Comparison of ENCODE assay signal across 20 cellular contexts in the genomic region with DNA sequence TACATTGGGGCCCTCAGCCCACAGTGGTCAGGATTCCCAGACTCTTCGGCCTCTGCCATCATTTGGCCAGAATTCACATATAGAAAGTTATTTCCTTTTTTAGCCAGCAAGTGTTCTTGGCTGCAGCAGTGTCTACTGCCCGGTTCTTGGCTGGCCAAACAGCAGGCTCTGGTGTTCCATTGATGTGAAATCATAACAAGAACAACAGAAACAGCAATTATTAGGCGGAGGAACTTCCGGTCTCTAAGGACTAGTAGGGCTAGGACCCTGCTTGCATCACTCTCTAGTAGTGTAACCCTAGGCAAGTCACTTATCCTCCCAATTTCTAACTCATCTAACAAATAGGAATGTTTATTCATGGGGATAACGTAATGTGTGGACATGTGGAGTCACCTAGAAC. TPM values are rescaled to one million over a fixed set of nuclear protein-coding genes. Genes with fewer than 3 reads are reported as not detected.
DNase-seq lines count a peak whose midpoint lies in the region; ATAC-seq and TF ChIP-seq lines count a peak whose summit lies in the region.
"Had no signal": no experiment of that assay in that cellular context is flagged by ENCODE, and none has a peak within 500 bp of the region (broad histone marks: within the 10 kb centered on the region; RNA-seq: fewer than 3 reads in every experiment).

No MANE protein-coding gene starts in this region.

- H3K27me3 Mint-ChIP-seq in activated T-helper 2 cell treated with anti-CD3 and anti-CD28 coated beads, Interferon-gamma antibody, Interleukin-2, Interleukin-4, amounts not matched to agents 10 μg/mL and 5 μg/mL and 100 μg/mL, durations not matched to agents 14 hours and 24 hours and 36 hours (ENCODE audit: low read depth): peaks cover 20% of the 10 kb centered on the region

- H3K4me3 ChIP-seq in esophagus muscularis mucosa: no peak overlapping the region
- no peak overlapping the region for H3K4me3 ChIP-seq in aorta (ENCODE audit: low read length in 2 of 2)
- no peak overlapping the region for H3K4me3 ChIP-seq in Peyer's patch

- peak; percentile 5 for ATAC-seq in Right ventricle myocardium superior (ENCODE audit: poor library complexity)
- ATAC-seq in Right ventricle myocardium inferior: no peak
- peak; percentile 55 for ATAC-seq in aorta (ENCODE audit: low FRiP score)

- WGBS in esophagus muscularis mucosa: 30% methylated on average over 5 of the region's 5 CpGs
- 3 to 7% methylated on average over 5 of the region's 5 CpGs for WGBS in aorta, 2 donors

- no peaks in the 10 kb centered on the region for H3K36me3 ChIP-seq in esophagus muscularis mucosa
- no peaks in the 10 kb centered on the region for H3K36me3 ChIP-seq in aorta (ENCODE audit: control insufficient read depth in 1 of 2, insufficient read depth in 2 of 2, low read length in 1 of 2)
- H3K36me3 ChIP-seq in Peyer's patch: no peaks in the 10 kb centered on the region
- H3K36me3 ChIP-seq: BE2C had no signal

- peaks cover 17% of the 10 kb centered on the region for H3K4me1 Mint-ChIP-seq in activated T-helper 2 cell treated with anti-CD3 and anti-CD28 coated beads, Interferon-gamma antibody, Interleukin-2, Interleukin-4, amounts not matched to agents 10 μg/mL and 5 μg/mL and 100 μg/mL, durations not matched to agents 14 hours and 24 hours and 36 hours (ENCODE audit: low read depth)

- H3K9me3 Mint-ChIP-seq in activated T-helper 2 cell treated with anti-CD3 and anti-CD28 coated beads, Interferon-gamma antibody, Interleukin-2, Interleukin-4, amounts not matched to agents 10 μg/mL and 5 μg/mL and 100 μg/mL, durations not matched to agents 14 hours and 24 hours and 36 hours: no peaks in the 10 kb centered on the region
- H3K9me3 Mint-ChIP-seq: CD4-positive, alpha-beta T cell had no signal

- TF ChIP-seq EP300 in esophagus muscularis mucosa (IDR thresholded peaks at IDR 0.05): no peak

- no peaks in the 10 kb centered on the region for H3K36me3 Mint-ChIP-seq in activated T-helper 2 cell treated with anti-CD3 and anti-CD28 coated beads, Interferon-gamma antibody, Interleukin-2, Interleukin-4, amounts not matched to agents 10 μg/mL and 5 μg/mL and 100 μg/mL, durations not matched to agents 14 hours and 24 hours and 36 hours (ENCODE audit: low read depth)

- TF ChIP-seq CTCF in esophagus muscularis mucosa (IDR thresholded peaks at IDR 0.05) (no peak), Peyer's patch (IDR thresholded peaks at IDR 0.05) (no peak)

- H3K27me3 ChIP-seq in esophagus muscularis mucosa (peaks cover 0 to 5% (median 0%) of the 10 kb centered on the region in 4 donors), aorta (ENCODE audit: control insufficient read depth in 1 of 2, insufficient read depth in 2 of 2, low read length in 1 of 2) (no peaks in the 10 kb centered on the region), Peyer's patch (no peaks in the 10 kb centered on the region)

- H3K9me3 ChIP-seq in esophagus muscularis mucosa (no peaks in the 10 kb centered on the region), aorta (ENCODE audit: control insufficient read depth, low read length) (no peaks in the 10 kb centered on the region), Peyer's patch (no peaks in the 10 kb centered on the region)
- H3K9me3 ChIP-seq: BE2C had no signal

- H3K27ac Mint-ChIP-seq in activated T-helper 2 cell treated with anti-CD3 and anti-CD28 coated beads, Interferon-gamma antibody, Interleukin-2, Interleukin-4, amounts not matched to agents 10 μg/mL and 5 μg/mL and 100 μg/mL, durations not matched to agents 14 hours and 24 hours and 36 hours: no peak overlapping the region
- H3K27ac Mint-ChIP-seq: CD4-positive, alpha-beta T cell had no signal

- H3K27ac ChIP-seq in esophagus muscularis mucosa (replicated peaks in 1 of 4): peak overlapping the region; percentile 35 to 72 (median 54)
- peak overlapping the region; percentile 93 to 97 for H3K27ac ChIP-seq in aorta (ENCODE audit: low read depth in 1 of 2, low read length in 2 of 2)
- no peak overlapping the region for H3K27ac ChIP-seq in Peyer's patch
- H3K27ac ChIP-seq: 22Rv1 had no signal

- no peak for DNase-seq in Right ventricle myocardium superior
- no peak for DNase-seq in Right ventricle myocardium inferior (ENCODE audit: missing footprints)
- DNase-seq in esophagus muscularis mucosa (ENCODE audit: extremely low spot score): no peak
- DNase-seq in medulla oblongata (ENCODE audit: extremely low spot score): peak; percentile 12
- DNase-seq in aorta: peak; percentile 76 to 85
- DNase-seq in AG08395 (ENCODE audit: low spot score): no peak
- no peak for DNase-seq in Peyer's patch
- no peak for DNase-seq in activated T-helper 2 cell treated with anti-CD3 and anti-CD28 coated beads, Interferon-gamma antibody, Interleukin-2, Interleukin-4, amounts not matched to agents 10 μg/mL and 5 μg/mL and 100 μg/mL, durations not matched to agents 14 hours and 24 hours and 36 hours (ENCODE audit: low spot score)
- DNase-seq: BE2C; Calu3; CD4-positive, alpha-beta T cell; DMS53; NCI-H1105 treated with DMSO at 0.1 percent for 48 hours; NCI-H187; NCI-H526 treated with DMSO at 0.1 percent for 48 hours; NK-92 treated with Interleukin-12 subunit alpha and Interleukin-12 subunit beta, amount 100 ng/mL, for 24 hours; RPMI8226 had no signal

- H3K4me1 ChIP-seq in esophagus muscularis mucosa (peaks cover 47 to 88% (median 69%) of the 10 kb centered on the region in 4 donors), aorta (ENCODE audit: control insufficient read depth in 1 of 2, insufficient read depth in 2 of 2, low read length in 2 of 2) (peaks cover 14% of the 10 kb centered on the region in 2 donors), Peyer's patch (no peaks in the 10 kb centered on the region)

- H3K4me3 Mint-ChIP-seq in activated T-helper 2 cell treated with anti-CD3 and anti-CD28 coated beads, Interferon-gamma antibody, Interleukin-2, Interleukin-4, amounts not matched to agents 10 μg/mL and 5 μg/mL and 100 μg/mL, durations not matched to agents 14 hours and 24 hours and 36 hours (ENCODE audit: low read depth): no peak overlapping the region
- H3K4me3 Mint-ChIP-seq: CD4-positive, alpha-beta T cell had no signal

- intact Hi-C loops in Right ventricle myocardium superior (cut with DNase I) (no loop called here), Right ventricle myocardium inferior (cut with DNase I) (no loop called here), esophagus muscularis mucosa (cut with DNase I) (no loop called here), aorta (cut with DNase I) (no loop called here)
- intact Hi-C loops in activated T-helper 2 cell treated with anti-CD3 and anti-CD28 coated beads, Interferon-gamma antibody, Interleukin-2, Interleukin-4, amounts not matched to agents 10 μg/mL and 5 μg/mL and 100 μg/mL, durations not matched to agents 14 hours and 24 hours and 36 hours (cut with micrococcal nuclease): no loop called here

- no peak for TF ChIP-seq POLR2A in esophagus muscularis mucosa (IDR thresholded peaks at IDR 0.05; ENCODE audit: low read depth)
- TF ChIP-seq POLR2A in Peyer's patch (IDR thresholded peaks at IDR 0.05): no peak

RNA-seq across cellular contexts. Expression of gene GJA5, which starts 8.7 kb away (rescaled TPM):
- total RNA-seq in Right ventricle myocardium superior (8.1 TPM), Right ventricle myocardium inferior (11.3 TPM), esophagus muscularis mucosa (10 to 100 TPM in 3 of 4 donors, 1 to 10 TPM in 1; 9.8 to 14.6 (median 12.0) TPM), aorta (10 to 100 TPM; 59.1 to 77.2 TPM), Peyer's patch (1 to 10 TPM in 3 of 4 donors, under 1 TPM in 1; 0.70 to 4.1 (median 2.8) TPM)
- polyA plus RNA-seq in aorta: 10 to 100 TPM in 1 of 2 donors, 1 to 10 TPM in 1; 7.5 to 17.6 TPM
- total RNA-seq in activated T-helper 2 cell treated with anti-CD3 and anti-CD28 coated beads, Interferon-gamma antibody, Interleukin-2, Interleukin-4, amounts not matched to agents 10 μg/mL and 5 μg/mL and 100 μg/mL, durations not matched to agents 14 hours and 24 hours and 36 hours: not detected in 2 replicates
- total RNA-seq: Calu3; CD4-positive, alpha-beta T cell; OCI-LY7 had no signal
- polyA plus RNA-seq: AG04450 had no signal

Comparison
In these comparisons a context has a peak if more than half of its experiments do, and no peak if none do; other contexts are left out.
1. DNase-seq: peak in medulla oblongata (single experiment) and aorta (2 of 2); none in Right ventricle myocardium superior (single experiment), Right ventricle myocardium inferior (single experiment), esophagus muscularis mucosa (single experiment), AG08395 (single experiment), Peyer's patch (0 of 3) and activated T-helper 2 cell treated with anti-CD3 and anti-CD28 coated beads, Interferon-gamma antibody, Interleukin-2, Interleukin-4, amounts not matched to agents 10 μg/mL and 5 μg/mL and 100 μg/mL, durations not matched to agents 14 hours and 24 hours and 36 hours (single experiment).
2. H3K27ac ChIP-seq: peak in esophagus muscularis mucosa (4 of 4) and aorta (2 of 2); none in Peyer's patch (0 of 4).